25 cellular contexts compared by ENCODE assay signal in the genomic region with DNA sequence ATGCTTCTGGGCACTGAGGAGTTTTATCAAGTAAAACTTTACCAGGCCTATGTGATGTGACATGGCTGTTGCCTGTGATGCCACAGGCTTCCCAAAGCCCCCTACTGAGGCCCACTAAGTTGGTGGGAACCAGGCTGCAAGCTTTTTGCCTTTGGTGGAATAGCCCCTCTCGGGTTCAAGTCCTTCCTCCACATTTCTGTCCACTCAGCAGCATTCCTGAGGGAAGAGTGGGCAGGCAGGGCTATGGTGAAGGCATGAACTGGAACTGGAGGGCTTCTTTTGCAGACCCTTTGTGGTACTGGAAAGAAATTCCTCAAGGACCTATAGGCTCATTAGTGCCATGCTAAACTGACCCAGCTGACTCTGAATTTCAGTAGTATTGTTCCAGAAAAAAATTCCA. TPM values are rescaled to one million over a fixed set of nuclear protein-coding genes. Genes with fewer than 3 reads are reported as not detected.
DNase-seq lines count a peak whose midpoint lies in the region; TF ChIP-seq lines count a peak whose summit lies in the region.
"Had no signal": no experiment of that assay in that cellular context is flagged by ENCODE, and none has a peak within 500 bp of the region (broad histone marks: within the 10 kb centered on the region; RNA-seq: fewer than 3 reads in every experiment).

No MANE protein-coding gene starts in this region.

- TF ChIP-seq CTCF in cardiac muscle cell (IDR thresholded peaks at IDR 0.05; ENCODE audit: low read depth, low read length): no peak
- TF ChIP-seq CTCF in right atrium auricular region (IDR thresholded peaks at IDR 0.05): no peak
- no peak for TF ChIP-seq CTCF in dorsolateral prefrontal cortex (IDR thresholded peaks at IDR 0.05 in 54 of 56, conservative IDR thresholded peaks at IDR 0.05 in 2 of 56; ENCODE audit: low read depth in 1 of 56, partially characterized antibody in 56 of 56)
- no peak for TF ChIP-seq CTCF in vagina (IDR thresholded peaks at IDR 0.05)

- H3K4me3 ChIP-seq in cardiac muscle cell (no peak overlapping the region), right atrium auricular region (no peak overlapping the region), dorsolateral prefrontal cortex (no peak overlapping the region), trophoblast cell (ENCODE audit: low read depth, low read length) (no peak overlapping the region), vagina (no peak overlapping the region)
- H3K4me3 ChIP-seq: GM23248, SK-N-MC had no signal

- H3K27ac ChIP-seq in cardiac muscle cell (peak overlapping the region; percentile 37), right atrium auricular region (no peak overlapping the region), dorsolateral prefrontal cortex (peak overlapping the region; percentile 0 to 100 (median 92)), trophoblast cell (ENCODE audit: low read depth, low read length) (no peak overlapping the region), vagina (peak overlapping the region; percentile 46)
- H3K27ac ChIP-seq: SK-N-MC had no signal

- intact Hi-C loops in dorsolateral prefrontal cortex (cut with DNase I) (no loop called here), vagina (cut with DNase I) (no loop called here), posterior cingulate gyrus (cut with DNase I) (no loop called here)

- TF ChIP-seq POLR2A in vagina (IDR thresholded peaks at IDR 0.05): no peak

- no peak overlapping the region for H4K8ac ChIP-seq in trophoblast cell (ENCODE audit: low read depth, low read length)

- H3K4me2 ChIP-seq in trophoblast cell (ENCODE audit: low read length): no peak overlapping the region

- no peak overlapping the region for H2BK5ac ChIP-seq in trophoblast cell (ENCODE audit: low read depth, low read length, poor library complexity)

- no peak overlapping the region for H4K91ac ChIP-seq in trophoblast cell (ENCODE audit: low read depth, low read length)

- no peak overlapping the region for H3K14ac ChIP-seq in trophoblast cell (ENCODE audit: low read length)

- peak overlapping the region; percentile 68 for H2BK12ac ChIP-seq in trophoblast cell (ENCODE audit: low read length)

- H3K79me2 ChIP-seq in trophoblast cell (ENCODE audit: control insufficient read depth, insufficient read depth, low read length, poor library complexity): peaks cover 6% of the 10 kb centered on the region

- no peak overlapping the region for H3K23ac ChIP-seq in trophoblast cell (ENCODE audit: low read length)

- H3K36me3 ChIP-seq in cardiac muscle cell (no peaks in the 10 kb centered on the region), right atrium auricular region (no peaks in the 10 kb centered on the region), trophoblast cell (ENCODE audit: control insufficient read depth in 1 of 2, insufficient read depth in 2 of 2, low read length in 2 of 2) (no peaks in the 10 kb centered on the region), vagina (no peaks in the 10 kb centered on the region)

- peaks cover 11% of the 10 kb centered on the region for H3K79me1 ChIP-seq in trophoblast cell (ENCODE audit: low read length)

- no peak overlapping the region for H3K9ac ChIP-seq in trophoblast cell (ENCODE audit: low read length)

- DNase-seq in cardiac muscle cell (ENCODE audit: low read depth in 1 of 2, low spot score in 1 of 2) (no peak), right atrium auricular region (ENCODE audit: low spot score) (no peak), dorsolateral prefrontal cortex (no peak), trophoblast cell (no peak), vagina (ENCODE audit: extremely low spot score in 2 of 2) (no peak), NCI-H187 (lab: John Stamatoyannopoulos, UW) (no peak), NCI-H128 (lab: John Stamatoyannopoulos, UW; ENCODE audit: unreplicated experiment) (no peak), posterior cingulate gyrus (no peak)
- DNase-seq: activated CD4-positive, alpha-beta memory T cell treated with anti-CD3 and anti-CD28 coated beads, Interleukin-2, amount 10 ng/mL, durations not matched to agents 7 days and 5 days; activated CD8-positive, alpha-beta memory T cell treated with anti-CD3 and anti-CD28 coated beads, Interleukin-2, amount 50 U/mL, for 4 hours; activated naive CD4-positive, alpha-beta T cell treated with anti-CD3 and anti-CD28 coated beads, Interleukin-2, amount 10 ng/mL, durations not matched to agents 7 days and 5 days; AML-193; CD4-positive, CD25-positive, alpha-beta regulatory T cell; cortex of kidney; effector memory CD8-positive, alpha-beta T cell; erythroblast; foreskin fibroblast; left ventricle myocardium superior; NCI-H1105; NCI-H1930; NCI-H524; NK-92 treated with Interleukin-12 subunit alpha and Interleukin-12 subunit beta, amount 100 ng/mL, for 24 hours; stimulated activated CD4-positive, alpha-beta T cell treated with anti-CD3 and anti-CD28 coated beads, Interleukin-4, amount 100 ng/mL, for 24 hours had no signal

- H3K4me1 ChIP-seq in cardiac muscle cell (ENCODE audit: low read depth) (peaks cover 25% of the 10 kb centered on the region), right atrium auricular region (peaks cover 0 to 47% of the 10 kb centered on the region in 2 donors), trophoblast cell (ENCODE audit: control insufficient read depth in 1 of 2, insufficient read depth in 2 of 2, low read length in 2 of 2) (peaks cover 20 to 31% of the 10 kb centered on the region in 2 experiments), vagina (peaks cover 47% of the 10 kb centered on the region)

- H3K4ac ChIP-seq in trophoblast cell (ENCODE audit: low read depth, low read length): peak overlapping the region; percentile 83

- no peak overlapping the region for H3K18ac ChIP-seq in trophoblast cell (ENCODE audit: low read length)

- H3K27me3 ChIP-seq in cardiac muscle cell (no peaks in the 10 kb centered on the region), right atrium auricular region (no peaks in the 10 kb centered on the region), dorsolateral prefrontal cortex (no peaks in the 10 kb centered on the region), trophoblast cell (ENCODE audit: insufficient read depth, low read length) (no peaks in the 10 kb centered on the region), vagina (no peaks in the 10 kb centered on the region)

- no peak overlapping the region for H2BK120ac ChIP-seq in trophoblast cell (ENCODE audit: insufficient read depth, low read length, poor library complexity)

- no peak overlapping the region for H2AK5ac ChIP-seq in trophoblast cell (ENCODE audit: low read length)

- no CpG with 5 or more reads among the region's 1 CpG for WGBS in trophoblast cell (ENCODE audit: extremely low coverage, insufficient coverage, insufficient read length)

- no peak overlapping the region for H4K12ac ChIP-seq in trophoblast cell (ENCODE audit: low read depth, low read length)

- H3K9me3 ChIP-seq in cardiac muscle cell (ENCODE audit: low read depth) (no peaks in the 10 kb centered on the region), right atrium auricular region (no peaks in the 10 kb centered on the region), trophoblast cell (ENCODE audit: insufficient read depth, low read depth, low read length) (no peaks in the 10 kb centered on the region), vagina (no peaks in the 10 kb centered on the region)

- no peak overlapping the region for H2AFZ ChIP-seq in trophoblast cell (ENCODE audit: insufficient read depth, low read length, poor library complexity)
- H2AFZ ChIP-seq: GM23248 had no signal

RNA-seq across cellular contexts. Expression of a gene that starts 48.5 kb away (rescaled TPM):
- total RNA-seq in cardiac muscle cell (20.5 and 24.0 TPM in 2 replicates), right atrium auricular region (10 to 100 TPM; 16.0 to 20.1 TPM), dorsolateral prefrontal cortex (10 to 100 TPM; 35.1 to 88.2 (median 50.0) TPM), vagina (24.8 TPM)
- 25.6 and 27.0 TPM in 2 replicates for polyA plus RNA-seq in cardiac muscle cell
- polyA plus RNA-seq in trophoblast cell (2013): 17.9 and 18.4 TPM in 2 replicates

Comparison
In these comparisons a context has a peak if more than half of its experiments do, and no peak if none do; other contexts are left out.
1. H3K27ac ChIP-seq: peak in cardiac muscle cell (single experiment), dorsolateral prefrontal cortex (59 of 59) and vagina (single experiment); none in right atrium auricular region (0 of 2) and trophoblast cell (single experiment).